ENCODE assay signal across 8 cellular contexts in genomic region chr14:30420489-30420888, GRCh38.
"Had no signal": no experiment of that assay in that cellular context is flagged by ENCODE, and none has a peak within 500 bp of the region (broad histone marks: within the 10 kb centered on the region; RNA-seq: fewer than 3 reads in every experiment).

No MANE protein-coding gene starts in this region.

- H3K4me3 ChIP-seq: GM23248, HAP-1, K562 had no signal

- H3K9me3 ChIP-seq: HAP-1 had no signal

- H3K4me1 ChIP-seq: HAP-1 had no signal

- DNase-seq: GM23248, GOT3, H7, HFFc6, IMR-90 had no signal

- FAIRE-seq: K562 had no signal

- H3K27ac ChIP-seq: GM23248 had no signal

- ATAC-seq: HCT116, K562 had no signal

- H3K36me3 ChIP-seq: HAP-1 had no signal
